ENCODE assay signal across 8 cellular contexts in genomic region chr7:108497082-108497725, GRCh38. TPM values are rescaled to one million over a fixed set of nuclear protein-coding genes. Genes with fewer than 3 reads are reported as not detected.
DNase-seq lines count a peak whose midpoint lies in the region; ATAC-seq, FAIRE-seq and TF ChIP-seq lines count a peak whose summit lies in the region.

No MANE protein-coding gene starts in this region.

- no peaks in the 10 kb centered on the region for H3K9me3 ChIP-seq in pancreas

- no peaks in the 10 kb centered on the region for H3K4me1 ChIP-seq in pancreas

- H3K27me3 ChIP-seq in pancreas: no peaks in the 10 kb centered on the region

- intact Hi-C loops in CD14-positive monocyte (cut with micrococcal nuclease): loop anchor here in 1 of 2 donors (5.0 kb wide), 1 partner anchor 315 kb away; no protein-coding TSS in a partner anchor
- intact Hi-C loops in pancreas (cut with DNase I): loop anchor here in 2 of 3 donors (10.0 kb wide), 2 partner anchors 312 to 322 kb away; no protein-coding TSS in a partner anchor

- DNase-seq in CD14-positive monocyte (ENCODE audit: low spot score) (no peak), NCI-H526 treated with DMSO at 0.1 percent for 48 hours (lab: John Stamatoyannopoulos, UW) (peak; percentile 40), fibroblast of pulmonary artery (ENCODE audit: low read depth) (peak; percentile 75), pancreas (peak in 3 of 6 donors; percentile 15 to 48 (median 22)), ecto neural progenitor cell (ENCODE audit: low spot score) (no peak)
- peak; percentile 35 for DNase-seq in activated CD4-positive, alpha-beta memory T cell treated with anti-CD3 and anti-CD28 coated beads, Interleukin-2, amount 10 ng/mL, durations not matched to agents 7 days and 5 days

- no peaks in the 10 kb centered on the region for H3K9me3 Mint-ChIP-seq in CD14-positive monocyte
- no peaks in the 10 kb centered on the region for H3K9me3 Mint-ChIP-seq in activated CD4-positive, alpha-beta memory T cell treated with anti-CD3 and anti-CD28 coated beads, Interleukin-2, amount 10 ng/mL, durations not matched to agents 7 days and 5 days

- POLR2A ChIA-PET in activated CD4-positive, alpha-beta memory T cell treated with anti-CD3 and anti-CD28 coated beads, Interleukin-2, amount 10 ng/mL, durations not matched to agents 7 days and 5 days (lab: Charles Lee): interaction anchor here (1.4 kb wide), 1 partner anchor 72 kb away, joined by 4 read pairs; the partner anchor contains the start of genes DNAJB9 and THAP5

- no peaks in the 10 kb centered on the region for H3K36me3 ChIP-seq in pancreas

- no peak overlapping the region for H3K4me3 Mint-ChIP-seq in CD14-positive monocyte
- no peak overlapping the region for H3K4me3 Mint-ChIP-seq in activated CD4-positive, alpha-beta memory T cell treated with anti-CD3 and anti-CD28 coated beads, Interleukin-2, amount 10 ng/mL, durations not matched to agents 7 days and 5 days

- H3K36me3 Mint-ChIP-seq in CD14-positive monocyte: peaks cover 50 to 80% of the 10 kb centered on the region in 2 donors
- H3K36me3 Mint-ChIP-seq in activated CD4-positive, alpha-beta memory T cell treated with anti-CD3 and anti-CD28 coated beads, Interleukin-2, amount 10 ng/mL, durations not matched to agents 7 days and 5 days (ENCODE audit: low read depth): peaks cover 14% of the 10 kb centered on the region

- WGBS in pancreas, 2 donors: 79 to 85% methylated on average over 3 of the region's 3 CpGs

- CTCF ChIA-PET in activated CD4-positive, alpha-beta memory T cell treated with anti-CD3 and anti-CD28 coated beads, Interleukin-2, amount 10 ng/mL, durations not matched to agents 7 days and 5 days (lab: Charles Lee): interaction anchor here (0.6 to 2.7 kb wide), 18 partner anchors 8 to 326 kb away, joined by 3 to 27 read pairs (median 5); partner anchors contain the start of gene PNPLA8

- no peak overlapping the region for H3K27ac Mint-ChIP-seq in CD14-positive monocyte
- no peak overlapping the region for H3K27ac Mint-ChIP-seq in activated CD4-positive, alpha-beta memory T cell treated with anti-CD3 and anti-CD28 coated beads, Interleukin-2, amount 10 ng/mL, durations not matched to agents 7 days and 5 days

- TF ChIP-seq CTCF in CD14-positive monocyte (IDR thresholded peaks at IDR 0.05): peak; percentile 95
- TF ChIP-seq CTCF in fibroblast of pulmonary artery (IDR thresholded peaks at IDR 0.05; ENCODE audit: low read length, missing control alignments): peak; percentile 88
- peak; percentile 55 to 73 (median 64) for TF ChIP-seq CTCF in pancreas (IDR thresholded peaks at IDR 0.05)

- no peaks in the 10 kb centered on the region for H3K27me3 Mint-ChIP-seq in CD14-positive monocyte (ENCODE audit: low read depth in 3 of 3)
- no peaks in the 10 kb centered on the region for H3K27me3 Mint-ChIP-seq in activated CD4-positive, alpha-beta memory T cell treated with anti-CD3 and anti-CD28 coated beads, Interleukin-2, amount 10 ng/mL, durations not matched to agents 7 days and 5 days

- no peaks in the 10 kb centered on the region for H3K4me1 Mint-ChIP-seq in CD14-positive monocyte
- H3K4me1 Mint-ChIP-seq in activated CD4-positive, alpha-beta memory T cell treated with anti-CD3 and anti-CD28 coated beads, Interleukin-2, amount 10 ng/mL, durations not matched to agents 7 days and 5 days: no peaks in the 10 kb centered on the region

- peak; percentile 89 for FAIRE-seq in pancreas (lab: Jason Lieb, UNC)

- ATAC-seq in GM18907 (IDR thresholded peaks at IDR 0.05; ENCODE audit: unreplicated experiment) (peak; percentile 81), HG03521 (IDR thresholded peaks at IDR 0.05; ENCODE audit: unreplicated experiment) (peak; percentile 87), pancreas (peak; percentile 53 to 86 (median 84))

- no peak overlapping the region for H3K27ac ChIP-seq in pancreas

- H3K4me3 ChIP-seq in fibroblast of pulmonary artery (replicated peaks; ENCODE audit: low read depth, low read length) (no peak overlapping the region), pancreas (no peak overlapping the region)

RNA-seq across cellular contexts. Expression of gene PNPLA8, which starts 28.7 kb away (rescaled TPM):
- polyA plus RNA-seq in CD14-positive monocyte: 10 to 100 TPM; 55.5 to 80.0 TPM
- 10 to 100 TPM; 21.9 to 23.2 TPM for total RNA-seq in activated CD4-positive, alpha-beta memory T cell treated with anti-CD3 and anti-CD28 coated beads, Interleukin-2, amount 10 ng/mL, durations not matched to agents 7 days and 5 days
- total RNA-seq in pancreas: 10 to 100 TPM in 3 of 6 donors, 1 to 10 TPM in 3; 7.8 to 13.4 (median 10.7) TPM
- 10 to 100 TPM in 1 of 2 donors, 1 to 10 TPM in 1; 5.2 to 11.1 TPM for polyA plus RNA-seq in pancreas

RNA-seq across cellular contexts. Expression of gene NRCAM, which starts 41.0 kb away (rescaled TPM):
- not detected for polyA plus RNA-seq in CD14-positive monocyte
- total RNA-seq in activated CD4-positive, alpha-beta memory T cell treated with anti-CD3 and anti-CD28 coated beads, Interleukin-2, amount 10 ng/mL, durations not matched to agents 7 days and 5 days: not detected
- total RNA-seq in pancreas: 10 to 100 TPM; 28.4 to 53.6 (median 41.5) TPM
- polyA plus RNA-seq in pancreas: 10 to 100 TPM; 14.1 to 31.2 TPM

Comparison
In these comparisons a context has a peak if more than half of its experiments do, and no peak if none do; other contexts are left out.
1. DNase-seq: peak in NCI-H526 treated with DMSO at 0.1 percent for 48 hours (single experiment), activated CD4-positive, alpha-beta memory T cell treated with anti-CD3 and anti-CD28 coated beads, Interleukin-2, amount 10 ng/mL, durations not matched to agents 7 days and 5 days (single experiment) and fibroblast of pulmonary artery (single experiment); none in CD14-positive monocyte (single experiment) and ecto neural progenitor cell (single experiment).
2. RNA of gene NRCAM, which starts 41.0 kb away (total RNA-seq): 28.4 to 53.6 TPM in pancreas; not detected in activated CD4-positive, alpha-beta memory T cell treated with anti-CD3 and anti-CD28 coated beads, Interleukin-2, amount 10 ng/mL, durations not matched to agents 7 days and 5 days; every median in the first group is over 10 times any median in the second.
3. Peak in every context shown above with its lines, with median percentiles within 50 percentile points of each other: CTCF ChIP-seq and ATAC-seq.